In genomic region chr14:68807148-68807600, GRCh38 we compare ENCODE assay signal across 8 cellular contexts. TPM values are rescaled to one million over a fixed set of nuclear protein-coding genes. Genes with fewer than 3 reads are reported as not detected.
DNase-seq lines count a peak whose midpoint lies in the region; ATAC-seq and TF ChIP-seq lines count a peak whose summit lies in the region.

No MANE protein-coding gene starts in this region.

- peaks cover 4% of the 10 kb centered on the region; the same call in 1 of the 2 replicates for H3K9me3 ChIP-seq in Loucy (ENCODE audit: insufficient read depth, low read depth, low read length)
- peaks cover under 1% of the 10 kb centered on the region for H3K9me3 ChIP-seq in lower lobe of right lung

- H3K79me2 ChIP-seq in Loucy (ENCODE audit: insufficient read depth, low read length) = no peaks in the 10 kb centered on the region

- peak overlapping the region; percentile 12; the same call in 1 of the 2 replicates for H2AFZ ChIP-seq in Loucy (ENCODE audit: low read length)

- H3K27ac ChIP-seq in lower lobe of right lung = peak overlapping the region; percentile 76

- no TSS peak for BruUV-seq in Calu3 (replicated peaks; lab: Mats Ljungman, UMichigan)

- no peaks in the 10 kb centered on the region for H3K9me2 ChIP-seq in Loucy (replicated peaks; ENCODE audit: low read depth, low read length)

- TF ChIP-seq CTCF in Calu3 (IDR thresholded peaks at IDR 0.05; ENCODE audit: unreplicated experiment) (no peak), Loucy (conservative IDR thresholded peaks at IDR 0.05; ENCODE audit: low read length) (no peak), cardiac fibroblast (IDR thresholded peaks at IDR 0.05; ENCODE audit: low read depth, low read length) (no peak), lower lobe of right lung (IDR thresholded peaks at IDR 0.05) (no peak), type B pancreatic cell (conservative IDR thresholded peaks at IDR 0.05) (no peak)

- H4K20me1 ChIP-seq in Loucy (ENCODE audit: insufficient read depth, low read length, poor library complexity, severe bottlenecking) = no peaks in the 10 kb centered on the region

- H3F3A ChIP-seq in Loucy (ENCODE audit: low read depth) = no peaks in the 10 kb centered on the region

- no peak overlapping the region for H3K4me3 ChIP-seq in Loucy (ENCODE audit: low read length, poor library complexity, severe bottlenecking)
- no peak overlapping the region for H3K4me3 ChIP-seq in cardiac fibroblast (replicated peaks in 1 of 2; ENCODE audit: low read depth in 2 of 2, low read length in 2 of 2)
- no peak overlapping the region for H3K4me3 ChIP-seq in lower lobe of right lung

- no peak overlapping the region for H3K9ac ChIP-seq in Loucy (ENCODE audit: low read depth, low read length, poor library complexity, severe bottlenecking)

- H3K4me3 Mint-ChIP-seq in Calu3 (ENCODE audit: low read depth, unreplicated experiment) (no peak overlapping the region), type B pancreatic cell (no peak overlapping the region)
- no peak overlapping the region for H3K4me3 Mint-ChIP-seq in T-helper 2 cell treated with Interferon-gamma antibody and Interleukin-4, amounts not matched to agents 5 μg/mL and 100 μg/mL, for 36 hours

- H3K4me1 Mint-ChIP-seq in Calu3 (ENCODE audit: low read depth, unreplicated experiment) (peaks cover 20% of the 10 kb centered on the region), type B pancreatic cell (ENCODE audit: unreplicated experiment) (peaks cover 26% of the 10 kb centered on the region)
- no peaks in the 10 kb centered on the region for H3K4me1 Mint-ChIP-seq in T-helper 2 cell treated with Interferon-gamma antibody and Interleukin-4, amounts not matched to agents 5 μg/mL and 100 μg/mL, for 36 hours (ENCODE audit: low read depth)

- H3K36me3 Mint-ChIP-seq in Calu3 (ENCODE audit: insufficient read depth, unreplicated experiment) (no peaks in the 10 kb centered on the region), type B pancreatic cell (peaks cover 6% of the 10 kb centered on the region)
- peaks cover 8% of the 10 kb centered on the region for H3K36me3 Mint-ChIP-seq in T-helper 2 cell treated with Interferon-gamma antibody and Interleukin-4, amounts not matched to agents 5 μg/mL and 100 μg/mL, for 36 hours (ENCODE audit: low read depth)

- peaks cover 4% of the 10 kb centered on the region for H3K4me1 ChIP-seq in Loucy (ENCODE audit: insufficient read depth, low read length, poor library complexity, severe bottlenecking)
- H3K4me1 ChIP-seq in lower lobe of right lung = peaks cover 49% of the 10 kb centered on the region

- CTCF ChIA-PET in Calu3 (lab: Charles Lee) = interaction anchor here (0.8 kb wide), 1 partner anchor 11 kb away, joined by 3 read pairs; no protein-coding TSS in a partner anchor

- DNase-seq in Calu3 (peak; percentile 35), cardiac fibroblast (ENCODE audit: low read depth in 2 of 2) (peak; percentile 76 to 93), lower lobe of right lung (peak; percentile 57), type B pancreatic cell (ENCODE audit: extremely low spot score, unreplicated experiment) (peak; percentile 62), cerebellar nuclear complex (lab: John Stamatoyannopoulos, UW) (no peak)
- DNase-seq in stimulated activated CD4-positive, alpha-beta T cell treated with anti-CD3 and anti-CD28 coated beads, Interleukin-2, amount 100 ng/mL, for 24 hours = no peak
- DNase-seq in T-helper 2 cell treated with Interferon-gamma antibody and Interleukin-4, amounts not matched to agents 5 μg/mL and 100 μg/mL, for 36 hours (ENCODE audit: low spot score) = no peak

- H3K36me3 ChIP-seq in Loucy (ENCODE audit: insufficient read depth, low read length) (no peaks in the 10 kb centered on the region), lower lobe of right lung (no peaks in the 10 kb centered on the region)

- H3K9me3 Mint-ChIP-seq in Calu3 (ENCODE audit: low read depth, unreplicated experiment) (peaks cover 1% of the 10 kb centered on the region), type B pancreatic cell (no peaks in the 10 kb centered on the region)
- peaks cover 19% of the 10 kb centered on the region for H3K9me3 Mint-ChIP-seq in T-helper 2 cell treated with Interferon-gamma antibody and Interleukin-4, amounts not matched to agents 5 μg/mL and 100 μg/mL, for 36 hours

- H3K27me3 ChIP-seq in Loucy (ENCODE audit: insufficient read depth, low read length, poor library complexity, severe bottlenecking) (no peaks in the 10 kb centered on the region), lower lobe of right lung (ENCODE audit: low read depth) (no peaks in the 10 kb centered on the region)

- H3K27me3 Mint-ChIP-seq in Calu3 (ENCODE audit: unreplicated experiment) (no peaks in the 10 kb centered on the region), type B pancreatic cell (no peaks in the 10 kb centered on the region)
- H3K27me3 Mint-ChIP-seq in T-helper 2 cell treated with Interferon-gamma antibody and Interleukin-4, amounts not matched to agents 5 μg/mL and 100 μg/mL, for 36 hours (ENCODE audit: low read depth) = no peaks in the 10 kb centered on the region

- H3K27ac Mint-ChIP-seq in Calu3 (ENCODE audit: unreplicated experiment) = peak overlapping the region; percentile 75
- peak overlapping the region; percentile 29 for H3K27ac Mint-ChIP-seq in type B pancreatic cell
- H3K27ac Mint-ChIP-seq in T-helper 2 cell treated with Interferon-gamma antibody and Interleukin-4, amounts not matched to agents 5 μg/mL and 100 μg/mL, for 36 hours = no peak overlapping the region

- peak; percentile 69 to 73 for ATAC-seq in lower lobe of right lung

- no peak overlapping the region for H3K4me2 ChIP-seq in Loucy (ENCODE audit: low read depth, low read length, poor library complexity, severe bottlenecking)

- intact Hi-C loops in Calu3 (cut with micrococcal nuclease; ENCODE audit: unreplicated experiment) (no loop called here), lower lobe of right lung (cut with DNase I) (no loop called here)

RNA-seq across cellular contexts. Expression of gene ZFP36L1, which starts 14.3 kb away (rescaled TPM):
- total RNA-seq in Calu3 (2022) (208 and 240 TPM in 2 replicates), lower lobe of right lung (199 TPM), type B pancreatic cell (ENCODE audit: low replicate concordance) (457 and 564 TPM in 2 replicates)

Comparison
In these comparisons a context has a peak if more than half of its experiments do, and no peak if none do; other contexts are left out.
1. DNase-seq: peak in Calu3 (single experiment), cardiac fibroblast (2 of 2), lower lobe of right lung (single experiment) and type B pancreatic cell (single experiment); none in cerebellar nuclear complex (0 of 2), stimulated activated CD4-positive, alpha-beta T cell treated with anti-CD3 and anti-CD28 coated beads, Interleukin-2, amount 100 ng/mL, for 24 hours (0 of 2) and T-helper 2 cell treated with Interferon-gamma antibody and Interleukin-4, amounts not matched to agents 5 μg/mL and 100 μg/mL, for 36 hours (single experiment).